8 cellular contexts compared by ENCODE assay signal in genomic region chr4:1683903-1684755, GRCh38. TPM values are rescaled to one million over a fixed set of nuclear protein-coding genes. Genes with fewer than 3 reads are reported as not detected.
A peak's percentile ranks its signal among the peaks of the same experiment; 100 is the strongest.
DNase-seq lines count a peak whose midpoint lies in the region; ATAC-seq lines count a peak whose summit lies in the region.

FAM53A (minus strand) TSS chr4:1684313; CDS start chr4:1668741, 15,572 bp downstream.

- no peaks in the 10 kb centered on the region for H3K36me3 Mint-ChIP-seq in IgD-negative memory B cell
- H3K36me3 Mint-ChIP-seq in natural killer cell treated with Interleukin-12 subunit alpha and Interleukin-12 subunit beta and Interleukin-15 and Interleukin-18, amount 100 ng/mL, for 72 hours: no peaks in the 10 kb centered on the region

- H3K4me1 Mint-ChIP-seq in IgD-negative memory B cell: peaks cover 9 to 17% (median 9%) of the 10 kb centered on the region in 3 donors
- peaks cover 6 to 10% of the 10 kb centered on the region in 2 donors for H3K4me1 Mint-ChIP-seq in natural killer cell treated with Interleukin-12 subunit alpha and Interleukin-12 subunit beta and Interleukin-15 and Interleukin-18, amount 100 ng/mL, for 72 hours (ENCODE audit: low read depth in 2 of 2)

- H3K4me3 Mint-ChIP-seq in IgD-negative memory B cell: peak within 1 kb of the TSS; percentile 85 to 96 (median 91)
- H3K4me3 Mint-ChIP-seq in natural killer cell treated with Interleukin-12 subunit alpha and Interleukin-12 subunit beta and Interleukin-15 and Interleukin-18, amount 100 ng/mL, for 72 hours: peak within 1 kb of the TSS; percentile 89

- H3K9me3 Mint-ChIP-seq in IgD-negative memory B cell: no peaks in the 10 kb centered on the region
- H3K9me3 Mint-ChIP-seq in natural killer cell treated with Interleukin-12 subunit alpha and Interleukin-12 subunit beta and Interleukin-15 and Interleukin-18, amount 100 ng/mL, for 72 hours: no peaks in the 10 kb centered on the region

- DNase-seq in DMS 273 (lab: John Stamatoyannopoulos, UW; ENCODE audit: unreplicated experiment) (peak; percentile 92), RPMI7951 (ENCODE audit: low read depth) (peak; percentile 77), fibroblast of peridontal ligament (ENCODE audit: extremely low read depth) (peak; percentile 73)
- peak; percentile 92 for DNase-seq in activated T-helper 9 cell treated with anti-CD3 and anti-CD28 coated beads, Interleukin-2, amount 50 U/mL, for 16 hours (ENCODE audit: low read depth)
- peak; percentile 96 for DNase-seq in natural killer cell treated with Interleukin-12 subunit alpha and Interleukin-12 subunit beta and Interleukin-15 and Interleukin-18, amount 100 ng/mL, for 72 hours (ENCODE audit: low spot score)
- peak; percentile 79 to 91 (median 90) for DNase-seq in stimulated activated naive CD4-positive, alpha-beta T cell (lab: John Stamatoyannopoulos, UW)

- no peaks in the 10 kb centered on the region for H3K27me3 Mint-ChIP-seq in IgD-negative memory B cell
- no peaks in the 10 kb centered on the region for H3K27me3 Mint-ChIP-seq in natural killer cell treated with Interleukin-12 subunit alpha and Interleukin-12 subunit beta and Interleukin-15 and Interleukin-18, amount 100 ng/mL, for 72 hours

- peak within 1 kb of the TSS; percentile 47 to 93 (median 91) for H3K27ac Mint-ChIP-seq in IgD-negative memory B cell
- peak within 1 kb of the TSS; percentile 54 to 79 for H3K27ac Mint-ChIP-seq in natural killer cell treated with Interleukin-12 subunit alpha and Interleukin-12 subunit beta and Interleukin-15 and Interleukin-18, amount 100 ng/mL, for 72 hours

- ATAC-seq in GM21526 (IDR thresholded peaks at IDR 0.05; ENCODE audit: low FRiP score, unreplicated experiment): peak; percentile 77
- ATAC-seq in natural killer cell treated with Interleukin-12 subunit alpha and Interleukin-12 subunit beta and Interleukin-15 and Interleukin-18, amount 100 ng/mL, for 72 hours: peak; percentile 98

RNA-seq across cellular contexts. Expression of gene FAM53A, which starts in this region (rescaled TPM):
- polyA plus RNA-seq in IgD-negative memory B cell: 1.5 TPM
- total RNA-seq in RPMI7951 (2014; rRNA removed; shearing (Covaris generic)): 0.78 and 1.1 TPM in 2 replicates
- 1 to 10 TPM in 1 of 2 donors, under 1 TPM in 1; 0.78 to 6.2 TPM for total RNA-seq in natural killer cell treated with Interleukin-12 subunit alpha and Interleukin-12 subunit beta and Interleukin-15 and Interleukin-18, amount 100 ng/mL, for 72 hours

Comparison
In these comparisons a context has a peak if more than half of its experiments do, and no peak if none do; other contexts are left out.
1. Peak in every context shown above with its lines: DNase-seq and ATAC-seq.